ENCODE assay signal across 1 cellular context in the genomic region with DNA sequence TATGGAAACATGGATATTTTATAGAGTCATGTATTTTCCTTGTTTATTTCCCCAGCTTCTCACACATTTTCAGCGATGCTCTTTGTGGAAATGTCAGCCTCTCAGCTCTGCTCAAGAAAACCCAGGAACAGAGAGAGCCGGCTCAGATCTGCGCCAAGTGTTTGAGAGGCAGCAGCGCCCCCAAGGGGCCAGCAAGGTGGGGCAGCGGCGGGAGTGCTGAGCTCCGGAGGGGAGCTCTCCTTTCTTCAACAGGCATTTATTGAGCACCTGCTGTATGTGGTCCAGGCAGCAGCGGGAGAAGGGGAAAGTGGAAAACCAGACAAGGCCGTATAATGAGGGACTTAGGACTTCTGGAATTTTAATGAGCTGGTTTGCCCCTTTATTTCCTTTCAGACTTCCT.
A peak's percentile ranks its signal among the peaks of the same experiment; 100 is the strongest.
TF ChIP-seq lines count a peak whose summit lies in the region.

No MANE protein-coding gene starts in this region.

TF ChIP-seq in H1, 55 proteins besides CTCF, POLR2A, EP300 and RAD21:
- no peak for TF ChIP-seq RFX5 (IDR thresholded peaks at IDR 0.05; ENCODE audit: borderline replicate concordance, low read depth, low read length)
- TF ChIP-seq YY1 (IDR thresholded peaks at IDR 0.05; ENCODE audit: low read depth, low read length), result 0 out of 2 replicates have a peak, but pooled peaks have one; percentile 13
